26 cellular contexts compared by ENCODE assay signal in the genomic region with DNA sequence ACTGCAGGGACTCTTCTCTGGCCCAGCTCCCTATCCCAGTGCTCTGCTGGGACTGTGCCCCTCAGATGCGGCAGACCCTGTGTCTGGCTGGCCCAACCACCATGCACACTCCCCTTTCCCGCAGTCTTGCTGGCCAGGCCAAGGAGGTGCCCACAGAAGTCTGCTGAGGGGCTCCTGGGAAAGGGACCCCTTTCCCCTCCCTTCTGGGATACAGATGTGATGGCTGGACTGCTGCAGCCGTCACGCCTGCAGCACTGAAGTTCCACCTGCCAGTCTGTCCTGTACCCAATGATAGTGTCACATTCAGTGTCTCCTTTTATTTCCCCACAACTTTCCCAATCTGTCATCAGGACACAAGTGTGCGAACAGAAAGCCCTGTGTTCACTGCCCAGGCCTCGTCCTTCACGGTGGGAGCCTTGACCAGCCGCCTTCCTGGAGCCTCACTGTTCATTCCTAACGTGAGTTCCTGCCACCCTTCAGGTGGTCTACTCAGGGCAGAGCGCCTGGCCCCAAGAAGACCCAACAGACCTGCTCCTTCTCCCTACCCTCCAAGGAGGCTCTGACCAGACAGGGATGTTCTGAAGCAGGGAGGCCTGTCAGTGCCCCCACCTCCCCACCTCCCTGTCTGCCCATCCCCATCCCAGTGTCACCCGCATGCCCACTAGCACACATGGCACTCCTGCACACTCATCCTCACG. TPM values are rescaled to one million over a fixed set of nuclear protein-coding genes. Genes with fewer than 3 reads are reported as not detected.
DNase-seq lines count a peak whose midpoint lies in the region; ATAC-seq and TF ChIP-seq lines count a peak whose summit lies in the region.
"Had no signal": no experiment of that assay in that cellular context is flagged by ENCODE, and none has a peak within 500 bp of the region (broad histone marks: within the 10 kb centered on the region; RNA-seq: fewer than 3 reads in every experiment).

No MANE protein-coding gene starts in this region.

- no peaks in the 10 kb centered on the region for H3K27me3 ChIP-seq in right atrium auricular region
- H3K27me3 ChIP-seq in PC-3 (ENCODE audit: low read length) = no peaks in the 10 kb centered on the region
- H3K27me3 ChIP-seq: ascending aorta, foreskin keratinocyte, heart right ventricle, Peyer's patch, upper lobe of right lung had no signal

- DNase-seq in right atrium auricular region (ENCODE audit: low spot score) = peak; percentile 18
- DNase-seq in Right ventricle myocardium superior = no peak
- DNase-seq in activated CD4-positive, alpha-beta memory T cell treated with anti-CD3 and anti-CD28 coated beads, Interleukin-2, amount 10 ng/mL, durations not matched to agents 7 days and 5 days = peak; percentile 8
- DNase-seq in mesenteric fat pad (ENCODE audit: low spot score) = peak; percentile 59
- DNase-seq in type B pancreatic cell (ENCODE audit: extremely low spot score, unreplicated experiment) = peak; percentile 45
- no peak for DNase-seq in PC-3
- DNase-seq in SIG-M5 (lab: John Stamatoyannopoulos, UW) = no peak
- DNase-seq: activated CD4-positive, alpha-beta T cell treated with anti-CD3 and anti-CD28 coated beads for 36 hours; activated gamma-delta T cell; activated naive CD8-positive, alpha-beta T cell treated with anti-CD3 and anti-CD28 coated beads, Interleukin-2, amount 10 ng/mL, durations not matched to agents 7 days and 5 days; caudate nucleus; foreskin keratinocyte; heart right ventricle; left cardiac atrium; NCI-H1417 treated with DMSO at 0.1 percent for 48 hours; NCI-H2081; NCI-H2227 treated with DMSO at 0.1 percent for 48 hours; NCI-H526 treated with DMSO at 0.1 percent for 48 hours; small intestine; stimulated activated CD4-positive, alpha-beta T cell treated with anti-CD3 and anti-CD28 coated beads, Interleukin-2, amount 100 ng/mL, for 24 hours; substantia nigra; T-helper 1 cell; upper lobe of right lung had no signal

- H4K20me1 ChIP-seq in PC-3 (ENCODE audit: low read length) = no peaks in the 10 kb centered on the region

- no peaks in the 10 kb centered on the region for H3K36me3 Mint-ChIP-seq in activated CD4-positive, alpha-beta memory T cell treated with anti-CD3 and anti-CD28 coated beads, Interleukin-2, amount 10 ng/mL, durations not matched to agents 7 days and 5 days (ENCODE audit: low read depth)
- no peaks in the 10 kb centered on the region for H3K36me3 Mint-ChIP-seq in type B pancreatic cell

- no peak overlapping the region for H3K4me2 ChIP-seq in PC-3 (ENCODE audit: low read length)

- H3K9me3 ChIP-seq in right atrium auricular region (no peaks in the 10 kb centered on the region), PC-3 (ENCODE audit: low read length) (no peaks in the 10 kb centered on the region)
- H3K9me3 ChIP-seq: ascending aorta, heart right ventricle, Peyer's patch, upper lobe of right lung had no signal

- H3K4me1 Mint-ChIP-seq in activated CD4-positive, alpha-beta memory T cell treated with anti-CD3 and anti-CD28 coated beads, Interleukin-2, amount 10 ng/mL, durations not matched to agents 7 days and 5 days = peaks cover 16% of the 10 kb centered on the region
- H3K4me1 Mint-ChIP-seq in type B pancreatic cell (ENCODE audit: unreplicated experiment) = peaks cover 4% of the 10 kb centered on the region

- intact Hi-C loops in Right ventricle myocardium superior (cut with DNase I) = loop anchor here (5.0 kb wide), 1 partner anchor 192 kb away; no protein-coding TSS in a partner anchor
- intact Hi-C loops in PC-3 (cut with micrococcal nuclease) = no loop called here

- H3K4me3 Mint-ChIP-seq in activated CD4-positive, alpha-beta memory T cell treated with anti-CD3 and anti-CD28 coated beads, Interleukin-2, amount 10 ng/mL, durations not matched to agents 7 days and 5 days = no peak overlapping the region
- H3K4me3 Mint-ChIP-seq in type B pancreatic cell = no peak overlapping the region
- H3K4me3 Mint-ChIP-seq: activated CD4-positive, alpha-beta T cell treated with anti-CD3 and anti-CD28 coated beads for 36 hours; activated naive CD8-positive, alpha-beta T cell treated with anti-CD3 and anti-CD28 coated beads, Interleukin-2, amount 10 ng/mL, durations not matched to agents 7 days and 5 days had no signal

- H3K9me3 Mint-ChIP-seq in activated CD4-positive, alpha-beta memory T cell treated with anti-CD3 and anti-CD28 coated beads, Interleukin-2, amount 10 ng/mL, durations not matched to agents 7 days and 5 days = no peaks in the 10 kb centered on the region
- H3K9me3 Mint-ChIP-seq in type B pancreatic cell = no peaks in the 10 kb centered on the region
- H3K9me3 Mint-ChIP-seq: activated naive CD8-positive, alpha-beta T cell treated with anti-CD3 and anti-CD28 coated beads, Interleukin-2, amount 10 ng/mL, durations not matched to agents 7 days and 5 days had no signal

- no peaks in the 10 kb centered on the region for H3K79me2 ChIP-seq in PC-3 (ENCODE audit: low read length)

- ATAC-seq in Right ventricle myocardium superior (ENCODE audit: poor library complexity) (no peak), PC-3 (no peak)
- ATAC-seq: activated CD4-positive, alpha-beta T cell treated with anti-CD3 and anti-CD28 coated beads for 36 hours; esophagus mucosa; foreskin keratinocyte; heart right ventricle; left cardiac atrium; upper lobe of right lung had no signal

- no TSS peak for BruUV-seq in PC-3 (replicated peaks; lab: Mats Ljungman, UMichigan)

- POLR2A ChIA-PET in activated CD4-positive, alpha-beta memory T cell treated with anti-CD3 and anti-CD28 coated beads, Interleukin-2, amount 10 ng/mL, durations not matched to agents 7 days and 5 days (lab: Charles Lee) = no interaction called here
- POLR2A ChIA-PET in PC-3 (lab: Charles Lee; ENCODE audit: unreplicated experiment) = no interaction called here

- H3K9ac ChIP-seq in PC-3 (ENCODE audit: low read length) = no peak overlapping the region

- H3K27ac Mint-ChIP-seq in activated CD4-positive, alpha-beta memory T cell treated with anti-CD3 and anti-CD28 coated beads, Interleukin-2, amount 10 ng/mL, durations not matched to agents 7 days and 5 days = no peak overlapping the region
- no peak overlapping the region for H3K27ac Mint-ChIP-seq in type B pancreatic cell
- H3K27ac Mint-ChIP-seq: activated CD4-positive, alpha-beta T cell treated with anti-CD3 and anti-CD28 coated beads for 36 hours; activated naive CD8-positive, alpha-beta T cell treated with anti-CD3 and anti-CD28 coated beads, Interleukin-2, amount 10 ng/mL, durations not matched to agents 7 days and 5 days had no signal

- TF ChIP-seq CTCF in right atrium auricular region (IDR thresholded peaks at IDR 0.05) (no peak), type B pancreatic cell (conservative IDR thresholded peaks at IDR 0.05) (no peak), PC-3 (conservative IDR thresholded peaks at IDR 0.05; ENCODE audit: low read depth, low read length) (no peak)

- H3K4me1 ChIP-seq in right atrium auricular region (peaks cover 0 to 9% of the 10 kb centered on the region in 2 donors), PC-3 (ENCODE audit: insufficient read depth, low read length) (no peaks in the 10 kb centered on the region)
- H3K4me1 ChIP-seq: ascending aorta, upper lobe of right lung had no signal

- H3K27ac ChIP-seq in right atrium auricular region = no peak overlapping the region
- no peak overlapping the region for H3K27ac ChIP-seq in PC-3 (ENCODE audit: low read length)
- H3K27ac ChIP-seq: ascending aorta, foreskin keratinocyte, heart right ventricle, Peyer's patch, upper lobe of right lung had no signal

- no peaks in the 10 kb centered on the region for H3K27me3 Mint-ChIP-seq in activated CD4-positive, alpha-beta memory T cell treated with anti-CD3 and anti-CD28 coated beads, Interleukin-2, amount 10 ng/mL, durations not matched to agents 7 days and 5 days
- no peaks in the 10 kb centered on the region for H3K27me3 Mint-ChIP-seq in type B pancreatic cell
- H3K27me3 Mint-ChIP-seq: activated CD4-positive, alpha-beta T cell treated with anti-CD3 and anti-CD28 coated beads for 36 hours; activated naive CD8-positive, alpha-beta T cell treated with anti-CD3 and anti-CD28 coated beads, Interleukin-2, amount 10 ng/mL, durations not matched to agents 7 days and 5 days had no signal

- H3K36me3 ChIP-seq in right atrium auricular region (no peaks in the 10 kb centered on the region), PC-3 (ENCODE audit: low read depth, low read length) (no peaks in the 10 kb centered on the region)
- H3K36me3 ChIP-seq: upper lobe of right lung had no signal

- H3K4me3 ChIP-seq in right atrium auricular region (no peak overlapping the region), PC-3 (ENCODE audit: low read length) (no peak overlapping the region)
- H3K4me3 ChIP-seq: ascending aorta, heart right ventricle, Peyer's patch, upper lobe of right lung had no signal

- H3K9me2 ChIP-seq in PC-3 (replicated peaks; ENCODE audit: low read length) = no peaks in the 10 kb centered on the region

- no peaks in the 10 kb centered on the region for H3F3A ChIP-seq in PC-3 (ENCODE audit: low read length, unreplicated experiment)

- H2AFZ ChIP-seq in PC-3 (ENCODE audit: low read length) = no peak overlapping the region

- CTCF ChIA-PET in activated CD4-positive, alpha-beta memory T cell treated with anti-CD3 and anti-CD28 coated beads, Interleukin-2, amount 10 ng/mL, durations not matched to agents 7 days and 5 days (lab: Charles Lee) = no interaction called here
- CTCF ChIA-PET in PC-3 (lab: Charles Lee) = no interaction called here

RNA-seq across cellular contexts. Expression of gene ANKMY1, which starts 47.1 kb away (rescaled TPM):
- total RNA-seq in right atrium auricular region = 1 to 10 TPM; 3.7 to 7.9 TPM
- total RNA-seq in Right ventricle myocardium superior = 5.6 TPM
- total RNA-seq in activated CD4-positive, alpha-beta memory T cell treated with anti-CD3 and anti-CD28 coated beads, Interleukin-2, amount 10 ng/mL, durations not matched to agents 7 days and 5 days = 10 to 100 TPM; 28.2 to 31.5 TPM
- total RNA-seq in mesenteric fat pad = 11.4 TPM
- total RNA-seq in type B pancreatic cell (ENCODE audit: low replicate concordance) = 13.4 and 16.8 TPM in 2 replicates
- total RNA-seq in PC-3 (2014; rRNA removed) = 10.2 and 19.5 TPM in 2 replicates

RNA-seq across cellular contexts. Expression of gene DUSP28, which starts 49.5 kb away (rescaled TPM):
- 10 to 100 TPM; 12.0 to 17.5 TPM for total RNA-seq in right atrium auricular region
- 11.5 TPM for total RNA-seq in Right ventricle myocardium superior
- 1 to 10 TPM; 7.9 to 9.3 TPM for total RNA-seq in activated CD4-positive, alpha-beta memory T cell treated with anti-CD3 and anti-CD28 coated beads, Interleukin-2, amount 10 ng/mL, durations not matched to agents 7 days and 5 days
- total RNA-seq in mesenteric fat pad = 3.8 TPM
- 4.3 and 6.4 TPM in 2 replicates for total RNA-seq in type B pancreatic cell (ENCODE audit: low replicate concordance)
- 8.3 and 11.9 TPM in 2 replicates for total RNA-seq in PC-3 (2014; rRNA removed)

RNA-seq across cellular contexts. Expression of gene RNPEPL1, which starts 57.6 kb away (rescaled TPM):
- total RNA-seq in right atrium auricular region (10 to 100 TPM; 62.0 to 76.3 TPM), Right ventricle myocardium superior (89.5 TPM), mesenteric fat pad (69.9 TPM), type B pancreatic cell (ENCODE audit: low replicate concordance) (40.5 and 66.4 TPM in 2 replicates), PC-3 (2014; rRNA removed) (25.8 and 44.5 TPM in 2 replicates)
- 100 to 1,000 TPM; 135 to 144 TPM for total RNA-seq in activated CD4-positive, alpha-beta memory T cell treated with anti-CD3 and anti-CD28 coated beads, Interleukin-2, amount 10 ng/mL, durations not matched to agents 7 days and 5 days

Comparison
In these comparisons a context has a peak if more than half of its experiments do, and no peak if none do; other contexts are left out.
1. DNase-seq: peak in right atrium auricular region (single experiment), activated CD4-positive, alpha-beta memory T cell treated with anti-CD3 and anti-CD28 coated beads, Interleukin-2, amount 10 ng/mL, durations not matched to agents 7 days and 5 days (single experiment), mesenteric fat pad (single experiment) and type B pancreatic cell (single experiment); none in Right ventricle myocardium superior (single experiment), PC-3 (single experiment) and SIG-M5 (single experiment).